9 cellular contexts compared by ENCODE assay signal in genomic region chr14:75518625-75519024, GRCh38. TPM values are rescaled to one million over a fixed set of nuclear protein-coding genes. Genes with fewer than 3 reads are reported as not detected.
DNase-seq lines count a peak whose midpoint lies in the region; ATAC-seq and TF ChIP-seq lines count a peak whose summit lies in the region.
"Had no signal": no experiment of that assay in that cellular context is flagged by ENCODE, and none has a peak within 500 bp of the region (broad histone marks: within the 10 kb centered on the region; RNA-seq: fewer than 3 reads in every experiment).

No MANE protein-coding gene starts in this region.

- H3K36me3 ChIP-seq in MM.1S (replicated peaks; ENCODE audit: insufficient read depth, low read length): no peaks in the 10 kb centered on the region

- H3K4me3 ChIP-seq in MM.1S (ENCODE audit: low read length) (no peak overlapping the region), astrocyte of the spinal cord (ENCODE audit: low read depth, low read length) (no peak overlapping the region)
- H3K4me3 ChIP-seq: SK-N-MC had no signal

- no peak overlapping the region for H3K9ac ChIP-seq in MM.1S (ENCODE audit: low read length)

- peaks cover 8% of the 10 kb centered on the region for H3K4me1 ChIP-seq in MM.1S (ENCODE audit: low read length)

- no peak overlapping the region for H3K4me3 Mint-ChIP-seq in neural crest cell

- H3K27me3 Mint-ChIP-seq in neural crest cell (ENCODE audit: low read depth): peaks cover 21% of the 10 kb centered on the region

- no peaks in the 10 kb centered on the region for H3K4me1 Mint-ChIP-seq in neural crest cell

- no peaks in the 10 kb centered on the region for H3K36me3 Mint-ChIP-seq in neural crest cell (ENCODE audit: low read depth)

- H3K4me2 ChIP-seq in MM.1S (ENCODE audit: low read depth, low read length): no peak overlapping the region

- no peaks in the 10 kb centered on the region for H4K20me1 ChIP-seq in MM.1S (ENCODE audit: insufficient read depth, low read length)

- no peaks in the 10 kb centered on the region for H3K9me3 Mint-ChIP-seq in neural crest cell

- H3K9me2 ChIP-seq in MM.1S (replicated peaks; ENCODE audit: insufficient read depth, low read length): no peaks in the 10 kb centered on the region

- H3F3A ChIP-seq in MM.1S (ENCODE audit: insufficient read depth, low read length): peaks cover 4% of the 10 kb centered on the region; the same call in 1 of the 2 replicates

- H3K27ac ChIP-seq in MM.1S (ENCODE audit: low read length): no peak overlapping the region
- H3K27ac ChIP-seq: SK-N-MC had no signal

- no peaks in the 10 kb centered on the region for H3K9me3 ChIP-seq in MM.1S (replicated peaks; ENCODE audit: insufficient read depth, low read length)

- no peaks in the 10 kb centered on the region for H3K79me2 ChIP-seq in MM.1S (ENCODE audit: low read length)

- ATAC-seq in GM19452 (IDR thresholded peaks at IDR 0.05; ENCODE audit: unreplicated experiment): no peak
- no peak for ATAC-seq in GM18520 (IDR thresholded peaks at IDR 0.05; ENCODE audit: unreplicated experiment)

- H3K27me3 ChIP-seq in MM.1S (replicated peaks; ENCODE audit: insufficient read depth, low read length): no peaks in the 10 kb centered on the region

- TF ChIP-seq CTCF in GM10266 (IDR thresholded peaks at IDR 0.05; ENCODE audit: control insufficient read depth, insufficient read depth, low read depth, missing control alignments) (peak; percentile 67), MM.1S (IDR thresholded peaks at IDR 0.05; ENCODE audit: low read length) (peak; percentile 29), astrocyte of the spinal cord (IDR thresholded peaks at IDR 0.05; ENCODE audit: low read depth, low read length) (peak; percentile 32), neural crest cell (conservative IDR thresholded peaks at IDR 0.05) (peak; percentile 28)

- in situ Hi-C loops in astrocyte of the spinal cord (cut with HindIII; ENCODE audit: low sequenced_read_pairs): no loop called here

- H2AFZ ChIP-seq in MM.1S (ENCODE audit: low read length): no peak overlapping the region

- no peak overlapping the region for H3K27ac Mint-ChIP-seq in neural crest cell (ENCODE audit: unreplicated experiment)

- DNase-seq in GM10266 (ENCODE audit: extremely low spot score): peak; percentile 53
- DNase-seq in MM.1S: peak; percentile 21
- DNase-seq in astrocyte of the spinal cord (ENCODE audit: low read depth, low spot score): no peak
- no peak for DNase-seq in neural crest cell (ENCODE audit: low read depth, low spot score)
- no peak for DNase-seq in C1 segment of cervical spinal cord (lab: John Stamatoyannopoulos, UW)
- no peak for DNase-seq in NCI-H146 treated with DMSO at 0.1 percent for 48 hours (lab: John Stamatoyannopoulos, UW; ENCODE audit: unreplicated experiment)

RNA-seq across cellular contexts. Expression of gene BATF, which starts 3.6 kb away (rescaled TPM):
- total RNA-seq in neural crest cell: not detected in 2 replicates

RNA-seq across cellular contexts. Expression of gene FLVCR2, which starts 59.8 kb away (rescaled TPM):
- 3.0 and 8.7 TPM in 2 replicates for total RNA-seq in neural crest cell

Comparison
In these comparisons a context has a peak if more than half of its experiments do, and no peak if none do; other contexts are left out.
1. DNase-seq: peak in GM10266 (single experiment) and MM.1S (single experiment); none in astrocyte of the spinal cord (single experiment), neural crest cell (single experiment), C1 segment of cervical spinal cord (0 of 14) and NCI-H146 treated with DMSO at 0.1 percent for 48 hours (single experiment).
2. Peak in every context shown above with its lines, with median percentiles within 50 percentile points of each other: CTCF ChIP-seq.